In genomic region chr16:85517154-85517553, GRCh38 we compare ENCODE assay signal across 22 cellular contexts.
"Had no signal": no experiment of that assay in that cellular context is flagged by ENCODE, and none has a peak within 500 bp of the region (broad histone marks: within the 10 kb centered on the region; RNA-seq: fewer than 3 reads in every experiment).

No MANE protein-coding gene starts in this region.

- H3K27ac Mint-ChIP-seq: dendritic cell treated with granulocyte-macrophage colony-stimulating factor and Interleukin-4, amounts not matched to agents 40 ng/mL and 50 ng/mL, for 4 days; stimulated activated effector memory CD8-positive, alpha-beta T cell treated with anti-CD3 and anti-CD28 coated beads, Interleukin-12 subunit alpha, Interleukin-12 subunit beta, amount 100 ng/mL, for 72 hours; type B pancreatic cell had no signal

- H3K9me3 Mint-ChIP-seq: dendritic cell treated with granulocyte-macrophage colony-stimulating factor and Interleukin-4, amounts not matched to agents 40 ng/mL and 50 ng/mL, for 4 days; type B pancreatic cell had no signal

- H3K4me3 ChIP-seq: colonic mucosa, esophagus muscularis mucosa, gastroesophageal sphincter, heart right ventricle, lower lobe of right lung, prostate gland, right atrium auricular region, sigmoid colon, stomach, thyroid gland had no signal

- DNase-seq: colonic mucosa; effector CD8-positive, alpha-beta T cell; foreskin keratinocyte; heart right ventricle; hippocampal formation; left ventricle myocardium superior; lower lobe of right lung; naive thymus-derived CD8-positive, alpha-beta T cell; sigmoid colon; stimulated activated CD4-positive, alpha-beta T cell treated with anti-CD3 and anti-CD28 coated beads, Interleukin-2, amount 100 ng/mL, for 24 hours; stimulated activated CD4-positive, alpha-beta T cell treated with anti-CD3 and anti-CD28 coated beads, Interleukin-4, amount 100 ng/mL, for 24 hours; stimulated activated naive CD4-positive, alpha-beta T cell treated with Interleukin-2 at 50 U/mL for 16 hours; stomach; thyroid gland had no signal

- H3K36me3 Mint-ChIP-seq: naive thymus-derived CD8-positive, alpha-beta T cell had no signal

- H3K27me3 Mint-ChIP-seq: type B pancreatic cell had no signal

- H3K27ac ChIP-seq: colonic mucosa, esophagus muscularis mucosa, foreskin keratinocyte, gastroesophageal sphincter, heart right ventricle, neutrophil, prostate gland, stomach had no signal

- H3K27me3 ChIP-seq: colonic mucosa, esophagus muscularis mucosa, foreskin keratinocyte, gastroesophageal sphincter, heart right ventricle, neutrophil, right atrium auricular region, sigmoid colon, stomach, thyroid gland had no signal

- H3K36me3 ChIP-seq: colonic mucosa, esophagus muscularis mucosa, gastroesophageal sphincter, heart right ventricle, lower lobe of right lung, neutrophil, prostate gland, right atrium auricular region, sigmoid colon, stomach, thyroid gland had no signal

- H3K9me3 ChIP-seq: colonic mucosa, esophagus muscularis mucosa, gastroesophageal sphincter, heart right ventricle, lower lobe of right lung, neutrophil, prostate gland, right atrium auricular region, sigmoid colon, stomach, thyroid gland had no signal

- H3K4me3 Mint-ChIP-seq: dendritic cell treated with granulocyte-macrophage colony-stimulating factor and Interleukin-4, amounts not matched to agents 40 ng/mL and 50 ng/mL, for 4 days; stimulated activated effector memory CD8-positive, alpha-beta T cell treated with anti-CD3 and anti-CD28 coated beads, Interleukin-12 subunit alpha, Interleukin-12 subunit beta, amount 100 ng/mL, for 72 hours; type B pancreatic cell had no signal
